Comparison of ENCODE assay signal across 1 cellular context in the genomic region with DNA sequence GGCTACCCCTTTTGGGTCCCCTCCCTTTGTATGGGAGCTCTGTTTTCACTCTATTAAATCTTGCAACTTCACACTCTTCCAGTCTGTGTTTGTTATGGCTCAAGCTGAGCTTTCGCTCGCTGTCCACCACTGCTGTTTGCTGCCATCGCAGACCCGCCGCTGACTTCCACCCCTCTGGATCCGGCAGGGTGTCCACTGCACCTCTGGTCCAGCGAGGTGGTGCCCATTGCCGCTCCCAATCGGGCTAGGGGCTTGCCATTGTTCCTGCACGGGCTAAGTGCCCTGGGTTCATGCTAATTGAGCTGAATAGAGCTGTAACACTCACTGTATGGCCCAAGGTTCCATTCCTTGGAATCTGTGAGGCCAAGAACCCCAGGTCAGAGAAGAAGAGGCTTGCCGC.
TF ChIP-seq lines count a peak whose summit lies in the region.

No MANE protein-coding gene starts in this region.

TF ChIP-seq in K562, 482 proteins besides CTCF, POLR2A, EP300 and RAD21:
- TF ChIP-seq YY1 (IDR thresholded peaks at IDR 0.05; ENCODE audit: borderline replicate concordance in 1 of 3, control insufficient read depth in 1 of 3, extremely low read depth in 1 of 3, insufficient read depth in 3 of 3, insufficient read length in 1 of 3, insufficient replicate concordance in 2 of 3, low read depth in 1 of 3, low read length in 2 of 3), result peak in 1 of 3 experiments; percentile 62
